Comparison of ENCODE assay signal across 22 cellular contexts in the genomic region with DNA sequence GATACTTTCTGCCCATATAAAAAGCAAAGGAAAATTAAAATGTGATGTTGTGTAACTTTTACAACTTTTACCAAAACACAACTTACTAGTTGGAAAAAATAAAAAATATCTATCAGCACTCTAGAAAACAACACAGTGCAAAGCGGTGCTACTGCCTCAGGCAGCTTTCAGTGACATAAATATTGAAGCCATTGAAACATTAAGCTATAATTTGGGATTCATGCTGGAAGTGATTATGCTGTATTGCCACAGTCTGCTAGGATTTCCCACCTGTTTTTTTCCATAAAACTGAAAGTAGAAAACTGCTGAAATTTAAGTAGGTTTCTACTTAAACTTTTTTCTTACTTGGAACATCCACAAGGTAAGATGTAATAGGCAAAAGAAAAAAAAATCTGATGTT.
"Had no signal": no experiment of that assay in that cellular context is flagged by ENCODE, and none has a peak within 500 bp of the region (broad histone marks: within the 10 kb centered on the region; RNA-seq: fewer than 3 reads in every experiment).

No MANE protein-coding gene starts in this region.

- DNase-seq: KBM-7; MV-4-11; NCI-H1048; NCI-H1436; NCI-H187; NCI-H2029; NCI-H2107; NCI-H2171 treated with DMSO at 0.1 percent for 48 hours; NCI-H345; NCI-H446 treated with DMSO at 0.1 percent for 48 hours; NCI-H510A treated with DMSO at 0.1 percent for 48 hours; NCI-H526; NCI-H82; NK-92 treated with Interleukin-12 subunit alpha and Interleukin-12 subunit beta, amount 100 ng/mL, for 24 hours; OCI-M1; PC-9; Peyer's patch; SHP77 treated with DMSO at 0.1 percent for 48 hours; T-helper 1 cell; T-helper 17 cell had no signal

- H3K9me3 ChIP-seq: Peyer's patch, SJCRH30 had no signal

- ATAC-seq: Right ventricle myocardium inferior, T-helper 17 cell had no signal

- H3K27me3 ChIP-seq: Peyer's patch, SJCRH30 had no signal

- H3K4me3 ChIP-seq: PC-9, Peyer's patch, SJCRH30 had no signal

- H3K27ac ChIP-seq: PC-9, Peyer's patch, SJCRH30 had no signal

- H2AFZ ChIP-seq: PC-9 had no signal

- H3K36me3 ChIP-seq: Peyer's patch, SJCRH30 had no signal

- H3K4me1 ChIP-seq: Peyer's patch, SJCRH30 had no signal

- H3K4me2 ChIP-seq: PC-9 had no signal
